Comparison of ENCODE assay signal across 21 cellular contexts in genomic region chr3:16464499-16465150, GRCh38. TPM values are rescaled to one million over a fixed set of nuclear protein-coding genes. Genes with fewer than 3 reads are reported as not detected.
DNase-seq lines count a peak whose midpoint lies in the region; ATAC-seq and TF ChIP-seq lines count a peak whose summit lies in the region.
"Had no signal": no experiment of that assay in that cellular context is flagged by ENCODE, and none has a peak within 500 bp of the region (broad histone marks: within the 10 kb centered on the region; RNA-seq: fewer than 3 reads in every experiment).

No MANE protein-coding gene starts in this region.

- peaks cover 83% of the 10 kb centered on the region for H3K4me1 Mint-ChIP-seq in CD4-positive, alpha-beta T cell (ENCODE audit: low read depth)
- H3K4me1 Mint-ChIP-seq in immature natural killer cell, result peaks cover 73 to 95% of the 10 kb centered on the region in 2 donors

- no peak overlapping the region for H3K4me3 ChIP-seq in SU-DHL-6 (ENCODE audit: insufficient read depth, low read length, poor library complexity, severe bottlenecking)
- H3K4me3 ChIP-seq in effector memory CD4-positive, alpha-beta T cell (ENCODE audit: insufficient read depth, low read depth, low read length, poor library complexity, severe bottlenecking), result no peak overlapping the region
- H3K4me3 ChIP-seq: ovary, right lobe of liver had no signal

- H3F3A ChIP-seq in SU-DHL-6 (ENCODE audit: insufficient read depth), result peaks cover 50% of the 10 kb centered on the region

- H3K36me3 ChIP-seq in SU-DHL-6 (ENCODE audit: low read length), result peaks cover 52% of the 10 kb centered on the region
- no peaks in the 10 kb centered on the region for H3K36me3 ChIP-seq in effector memory CD4-positive, alpha-beta T cell (ENCODE audit: control insufficient read depth, insufficient read depth, low read length)
- H3K36me3 ChIP-seq: ovary, right lobe of liver had no signal

- no peak overlapping the region for H3K9ac ChIP-seq in SU-DHL-6 (ENCODE audit: low read length)

- no peaks in the 10 kb centered on the region for H3K9me3 Mint-ChIP-seq in CD4-positive, alpha-beta T cell
- no peaks in the 10 kb centered on the region for H3K9me3 Mint-ChIP-seq in immature natural killer cell
- H3K9me3 Mint-ChIP-seq: activated naive CD4-positive, alpha-beta T cell treated with anti-CD3 and anti-CD28 coated beads for 36 hours; stimulated activated effector memory CD8-positive, alpha-beta T cell treated with anti-CD3 and anti-CD28 coated beads, Interleukin-12 subunit alpha, Interleukin-12 subunit beta, amount 100 ng/mL, for 72 hours; T-cell had no signal

- no peaks in the 10 kb centered on the region for H3K27me3 ChIP-seq in CD4-positive, alpha-beta T cell (ENCODE audit: control insufficient read depth, insufficient read depth, low read length)
- H3K27me3 ChIP-seq in SU-DHL-6 (ENCODE audit: low read length), result no peaks in the 10 kb centered on the region
- H3K27me3 ChIP-seq in effector memory CD4-positive, alpha-beta T cell (replicated peaks; ENCODE audit: control insufficient read depth, insufficient read depth, low read length, poor library complexity, severe bottlenecking), result no peaks in the 10 kb centered on the region
- H3K27me3 ChIP-seq: ovary, right lobe of liver had no signal

- no peak for ATAC-seq in CD4-positive, alpha-beta T cell (ENCODE audit: poor library complexity)
- ATAC-seq: stimulated activated effector memory CD8-positive, alpha-beta T cell treated with anti-CD3 and anti-CD28 coated beads, Interleukin-12 subunit alpha, Interleukin-12 subunit beta, amount 100 ng/mL, for 72 hours; T-cell had no signal

- peak; percentile 46 for DNase-seq in A172 (ENCODE audit: low spot score)
- no peak for DNase-seq in CD4-positive, alpha-beta T cell
- no peak for DNase-seq in immature natural killer cell
- no peak for DNase-seq in NOMO-1 treated with dmso at 0.1 percent for 144 hours (lab: John Stamatoyannopoulos, UW; ENCODE audit: unreplicated experiment)
- DNase-seq in effector memory CD4-positive, alpha-beta T cell, result no peak
- no peak for DNase-seq in NCI-H128 (lab: John Stamatoyannopoulos, UW; ENCODE audit: unreplicated experiment)
- DNase-seq in activated gamma-delta T cell (lab: John Stamatoyannopoulos, UW), result no peak
- DNase-seq: activated CD4-positive, alpha-beta T cell treated with anti-CD3 and anti-CD28 coated beads, Interleukin-2, amount 50 U/mL, for 1 hour; activated naive CD4-positive, alpha-beta T cell treated with anti-CD3 and anti-CD28 coated beads for 36 hours; Caco-2; EL; glutamatergic neuron; Kasumi-1; NCI-H1417; NCI-H526; ovary; right lobe of liver; T-cell; trophoblast cell had no signal

- H3K9me2 ChIP-seq in SU-DHL-6 (replicated peaks; ENCODE audit: insufficient read depth, low read length), result no peaks in the 10 kb centered on the region

- intact Hi-C loops in CD4-positive, alpha-beta T cell (cut with DNase I, micrococcal nuclease), result no loop called here

- H3K36me3 Mint-ChIP-seq in CD4-positive, alpha-beta T cell (ENCODE audit: low read depth), result peaks cover 22% of the 10 kb centered on the region
- H3K36me3 Mint-ChIP-seq in immature natural killer cell, result peaks cover 5 to 20% (median 13%) of the 10 kb centered on the region in 3 donors

- no peak overlapping the region for H3K4me3 Mint-ChIP-seq in CD4-positive, alpha-beta T cell
- H3K4me3 Mint-ChIP-seq in immature natural killer cell, result no peak overlapping the region
- H3K4me3 Mint-ChIP-seq: activated naive CD4-positive, alpha-beta T cell treated with anti-CD3 and anti-CD28 coated beads for 36 hours; stimulated activated effector memory CD8-positive, alpha-beta T cell treated with anti-CD3 and anti-CD28 coated beads, Interleukin-12 subunit alpha, Interleukin-12 subunit beta, amount 100 ng/mL, for 72 hours had no signal

- CTCF ChIA-PET in CD4-positive, alpha-beta T cell (lab: Charles Lee), result no interaction called here

- H3K4me1 ChIP-seq in effector memory CD4-positive, alpha-beta T cell (ENCODE audit: control insufficient read depth, insufficient read depth, low read length, poor library complexity, severe bottlenecking), result peaks cover 11% of the 10 kb centered on the region
- H3K4me1 ChIP-seq: right lobe of liver had no signal

- POLR2A ChIA-PET in CD4-positive, alpha-beta T cell (lab: Charles Lee), result interaction anchor here (1.2 kb wide), 1 partner anchor 47 kb away, joined by 3 read pairs; no protein-coding TSS in a partner anchor

- peak overlapping the region; percentile 78 for H3K27ac Mint-ChIP-seq in CD4-positive, alpha-beta T cell
- H3K27ac Mint-ChIP-seq in immature natural killer cell, result peak overlapping the region in 5 of 6 donors; percentile 32 to 75 (median 51)
- H3K27ac Mint-ChIP-seq: activated naive CD4-positive, alpha-beta T cell treated with anti-CD3 and anti-CD28 coated beads for 36 hours had no signal

- H2AFZ ChIP-seq in SU-DHL-6 (ENCODE audit: low read depth, low read length, severe bottlenecking), result no peak overlapping the region

- H3K9me3 ChIP-seq in CD4-positive, alpha-beta T cell (ENCODE audit: control insufficient read depth, low read length), result no peaks in the 10 kb centered on the region
- H3K9me3 ChIP-seq in SU-DHL-6 (ENCODE audit: insufficient read depth, low read length), result no peaks in the 10 kb centered on the region
- H3K9me3 ChIP-seq in effector memory CD4-positive, alpha-beta T cell (ENCODE audit: control insufficient read depth, low read length), result no peaks in the 10 kb centered on the region
- H3K9me3 ChIP-seq: ovary, right lobe of liver had no signal

- no peaks in the 10 kb centered on the region; the same call in 1 of the 2 replicates for H4K20me1 ChIP-seq in SU-DHL-6 (ENCODE audit: low read depth, low read length)

- no peak overlapping the region for H3K27ac ChIP-seq in CD4-positive, alpha-beta T cell (ENCODE audit: low read depth, low read length)
- H3K27ac ChIP-seq in SU-DHL-6 (ENCODE audit: low read depth, low read length), result peak overlapping the region; percentile 56; the same call in 1 of the 2 replicates
- H3K27ac ChIP-seq in effector memory CD4-positive, alpha-beta T cell (ENCODE audit: insufficient read depth, low read length, poor library complexity, severe bottlenecking), result no peak overlapping the region
- H3K27ac ChIP-seq: ovary, right lobe of liver had no signal

- H3K79me2 ChIP-seq in SU-DHL-6 (ENCODE audit: insufficient read depth, low read length), result peaks cover 100% of the 10 kb centered on the region

- H3K4me2 ChIP-seq in SU-DHL-6 (ENCODE audit: low read depth, low read length, poor library complexity, severe bottlenecking), result no peak overlapping the region

- no peak for TF ChIP-seq CTCF in CD4-positive, alpha-beta T cell (IDR thresholded peaks at IDR 0.05)
- no peak for TF ChIP-seq CTCF in SU-DHL-6 (IDR thresholded peaks at IDR 0.05; ENCODE audit: insufficient read depth, low read length, poor library complexity, severe bottlenecking)

- no peaks in the 10 kb centered on the region for H3K27me3 Mint-ChIP-seq in CD4-positive, alpha-beta T cell
- no peaks in the 10 kb centered on the region for H3K27me3 Mint-ChIP-seq in immature natural killer cell (ENCODE audit: low read depth in 3 of 3)
- H3K27me3 Mint-ChIP-seq: T-cell had no signal

RNA-seq across cellular contexts. Expression of gene RFTN1, which starts 48.9 kb away (rescaled TPM):
- total RNA-seq in A172 (2014; rRNA removed; shearing (Covaris generic)), result 46.1 and 52.1 TPM in 2 replicates
- total RNA-seq in CD4-positive, alpha-beta T cell, result 10 to 100 TPM; 55.7 to 56.4 TPM
- 100 to 1,000 TPM in 2 of 3 donors, 10 to 100 TPM in 1; 96.5 to 194 (median 109) TPM for polyA plus RNA-seq in immature natural killer cell
